In genomic region chr5:141374627-141375026, GRCh38 we compare ENCODE assay signal across 21 cellular contexts. TPM values are rescaled to one million over a fixed set of nuclear protein-coding genes. Genes with fewer than 3 reads are reported as not detected.
"Had no signal": no experiment of that assay in that cellular context is flagged by ENCODE, and none has a peak within 500 bp of the region (broad histone marks: within the 10 kb centered on the region; RNA-seq: fewer than 3 reads in every experiment).

No MANE protein-coding gene starts in this region.

- ATAC-seq: activated CD8-positive, alpha-beta T cell treated with anti-CD3 and anti-CD28 coated beads, Interleukin-2, amount 10 ng/mL, durations not matched to agents 7 days and 5 days; gastrocnemius medialis; left lung; mucosa of descending colon; natural killer cell treated with Interleukin-12 subunit alpha and Interleukin-12 subunit beta and Interleukin-15 and Interleukin-18, amount 100 ng/mL, for 72 hours; SK-N-SH treated with all-trans-retinoic acid at 6 μM for 48 hours; stimulated activated naive CD8-positive, alpha-beta T cell treated with anti-CD3 and anti-CD28 coated beads, Interleukin-15, amount 100 ng/mL, for 72 hours had no signal

- H3K27me3 ChIP-seq: colonic mucosa, testis had no signal

- H3K27ac ChIP-seq: colonic mucosa, gastrocnemius medialis, left lung, testis had no signal

- H3K4me2 ChIP-seq: smooth muscle cell had no signal

- H3K4me1 ChIP-seq: colonic mucosa, left lung, testis had no signal

- H3K36me3 ChIP-seq: colonic mucosa, gastrocnemius medialis, left lung had no signal

- H3K4me3 ChIP-seq: colonic mucosa, mucosa of descending colon, smooth muscle cell, testis had no signal

- H3K9me3 ChIP-seq: testis had no signal

- DNase-seq: activated CD4-positive, alpha-beta T cell treated with anti-CD3 and anti-CD28 coated beads, Interleukin-2, amount 10 ng/mL, durations not matched to agents 24 days and 14 days; activated CD8-positive, alpha-beta T cell treated with anti-CD3 and anti-CD28 coated beads, Interleukin-2, amount 10 ng/mL, durations not matched to agents 7 days and 5 days; activated naive CD4-positive, alpha-beta T cell treated with Interleukin-2 at 50 U/mL for 16 hours; activated naive CD8-positive, alpha-beta T cell treated with anti-CD3 and anti-CD28 coated beads, Interleukin-2, amount 10 ng/mL, durations not matched to agents 7 days and 5 days; activated T-cell treated with anti-CD3 and anti-CD28 coated beads, Interleukin-2, amount 50 U/mL, for 24 hours; colonic mucosa; erythroblast; gastrocnemius medialis; head of caudate nucleus; kidney; left lung; mucosa of descending colon; right cardiac atrium; stimulated activated CD4-positive, alpha-beta T cell treated with anti-CD3 and anti-CD28 coated beads, Interleukin-4, amount 100 ng/mL, for 1 hour; stimulated activated naive CD8-positive, alpha-beta T cell treated with anti-CD3 and anti-CD28 coated beads, Interleukin-15, amount 100 ng/mL, for 72 hours; T-helper 1 cell; T-helper 9 cell had no signal

RNA-seq across cellular contexts. Expression of gene PCDHGB3, which starts 4.6 kb away (rescaled TPM):
- total RNA-seq: smooth muscle cell had no signal

RNA-seq across cellular contexts. Expression of gene PCDHGA7, which starts 7.9 kb away (rescaled TPM):
- total RNA-seq: activated CD8-positive, alpha-beta T cell treated with anti-CD3 and anti-CD28 coated beads, Interleukin-2, amount 10 ng/mL, durations not matched to agents 7 days and 5 days had no signal

RNA-seq across cellular contexts. Expression of gene PCDHGB4, which starts 12.9 kb away (rescaled TPM):
- total RNA-seq: activated CD8-positive, alpha-beta T cell treated with anti-CD3 and anti-CD28 coated beads, Interleukin-2, amount 10 ng/mL, durations not matched to agents 7 days and 5 days had no signal
